Comparison of ENCODE assay signal across 1 cellular context in genomic region chr2:190352668-190353536, GRCh38.
A peak's percentile ranks its signal among the peaks of the same experiment; 100 is the strongest.
TF ChIP-seq lines count a peak whose summit lies in the region.

No MANE protein-coding gene starts in this region.

TF ChIP-seq in HepG2, 621 proteins besides CTCF, POLR2A, EP300 and RAD21 (continued from another document):
- TF ChIP-seq FOXP4 (CRISPR knock-in tag; IDR thresholded peaks at IDR 0.05) = peak; percentile 100
- no peak for TF ChIP-seq ZNF138 (CRISPR knock-in tag; IDR thresholded peaks at IDR 0.05; ENCODE audit: low read depth)
- TF ChIP-seq ZNF784 (CRISPR knock-in tag; IDR thresholded peaks at IDR 0.05; ENCODE audit: borderline replicate concordance) = no peak; the same call in 1 of the 2 replicates
- no peak for TF ChIP-seq GPN1 (CRISPR knock-in tag; IDR thresholded peaks at IDR 0.05; ENCODE audit: borderline replicate concordance)
- peak; percentile 45; the same call in 1 of the 2 replicates for TF ChIP-seq ZNF687 (CRISPR knock-in tag; IDR thresholded peaks at IDR 0.05)
- peak; percentile 95 for TF ChIP-seq ZNF598 (CRISPR knock-in tag; IDR thresholded peaks at IDR 0.05; ENCODE audit: borderline replicate concordance)
- TF ChIP-seq ZNF576 (CRISPR knock-in tag; IDR thresholded peaks at IDR 0.05) = no peak
- no peak for TF ChIP-seq ZSCAN12 (CRISPR knock-in tag; IDR thresholded peaks at IDR 0.05)
- no peak for TF ChIP-seq MAF1 (CRISPR knock-in tag; IDR thresholded peaks at IDR 0.05; ENCODE audit: borderline replicate concordance)
- TF ChIP-seq, protein P1, sequence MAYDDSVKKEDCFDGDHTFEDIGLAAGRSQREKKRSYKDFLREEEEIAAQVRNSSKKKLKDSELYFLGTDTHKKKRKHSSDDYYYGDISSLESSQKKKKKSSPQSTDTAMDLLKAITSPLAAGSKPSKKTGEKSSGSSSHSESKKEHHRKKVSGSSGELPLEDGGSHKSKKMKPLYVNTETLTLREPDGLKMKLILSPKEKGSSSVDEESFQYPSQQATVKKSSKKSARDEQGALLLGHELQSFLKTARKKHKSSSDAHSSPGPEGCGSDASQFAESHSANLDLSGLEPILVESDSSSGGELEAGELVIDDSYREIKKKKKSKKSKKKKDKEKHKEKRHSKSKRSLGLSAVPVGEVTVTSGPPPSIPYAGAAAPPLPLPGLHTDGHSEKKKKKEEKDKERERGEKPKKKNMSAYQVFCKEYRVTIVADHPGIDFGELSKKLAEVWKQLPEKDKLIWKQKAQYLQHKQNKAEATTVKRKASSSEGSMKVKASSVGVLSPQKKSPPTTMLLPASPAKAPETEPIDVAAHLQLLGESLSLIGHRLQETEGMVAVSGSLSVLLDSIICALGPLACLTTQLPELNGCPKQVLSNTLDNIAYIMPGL (CRISPR knock-in tag; IDR thresholded peaks at IDR 0.05; ENCODE audit: borderline replicate concordance in 1 of 2, low read depth in 1 of 2) = peak; percentile 63 to 72; a peak in 2 of 4 replicates
- no peak for TF ChIP-seq BATF2 (CRISPR knock-in tag; IDR thresholded peaks at IDR 0.05)
- TF ChIP-seq ZNF234 (CRISPR knock-in tag; conservative IDR thresholded peaks at IDR 0.05) = no peak
- TF ChIP-seq ZNF792 (CRISPR knock-in tag; IDR thresholded peaks at IDR 0.05) = peak; percentile 99
- TF ChIP-seq HOXA7 (CRISPR knock-in tag; IDR thresholded peaks at IDR 0.05) = no peak
- TF ChIP-seq, protein P2, sequence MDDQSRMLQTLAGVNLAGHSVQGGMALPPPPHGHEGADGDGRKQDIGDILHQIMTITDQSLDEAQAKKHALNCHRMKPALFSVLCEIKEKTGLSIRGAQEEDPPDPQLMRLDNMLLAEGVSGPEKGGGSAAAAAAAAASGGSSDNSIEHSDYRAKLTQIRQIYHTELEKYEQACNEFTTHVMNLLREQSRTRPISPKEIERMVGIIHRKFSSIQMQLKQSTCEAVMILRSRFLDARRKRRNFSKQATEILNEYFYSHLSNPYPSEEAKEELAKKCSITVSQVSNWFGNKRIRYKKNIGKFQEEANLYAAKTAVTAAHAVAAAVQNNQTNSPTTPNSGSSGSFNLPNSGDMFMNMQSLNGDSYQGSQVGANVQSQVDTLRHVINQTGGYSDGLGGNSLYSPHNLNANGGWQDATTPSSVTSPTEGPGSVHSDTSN (CRISPR knock-in tag; IDR thresholded peaks at IDR 0.05; ENCODE audit: borderline replicate concordance) = no peak
- TF ChIP-seq, protein P3, sequence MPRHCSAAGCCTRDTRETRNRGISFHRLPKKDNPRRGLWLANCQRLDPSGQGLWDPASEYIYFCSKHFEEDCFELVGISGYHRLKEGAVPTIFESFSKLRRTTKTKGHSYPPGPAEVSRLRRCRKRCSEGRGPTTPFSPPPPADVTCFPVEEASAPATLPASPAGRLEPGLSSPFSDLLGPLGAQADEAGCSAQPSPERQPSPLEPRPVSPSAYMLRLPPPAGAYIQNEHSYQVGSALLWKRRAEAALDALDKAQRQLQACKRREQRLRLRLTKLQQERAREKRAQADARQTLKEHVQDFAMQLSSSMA (CRISPR knock-in tag; IDR thresholded peaks at IDR 0.05) = no peak
- TF ChIP-seq HMGA1 (CRISPR knock-in tag; conservative IDR thresholded peaks at IDR 0.05) = no peak
- TF ChIP-seq ADNP (CRISPR knock-in tag; IDR thresholded peaks at IDR 0.05) = 0 out of 2 replicates have a peak, but pooled peaks have one; percentile 15
- peak; percentile 87 for TF ChIP-seq ZBTB26 (CRISPR knock-in tag; IDR thresholded peaks at IDR 0.05; ENCODE audit: borderline replicate concordance)
- TF ChIP-seq JUN (CRISPR knock-in tag; IDR thresholded peaks at IDR 0.05) = peak; percentile 87; the same call in 1 of the 2 replicates
- TF ChIP-seq, protein P4, sequence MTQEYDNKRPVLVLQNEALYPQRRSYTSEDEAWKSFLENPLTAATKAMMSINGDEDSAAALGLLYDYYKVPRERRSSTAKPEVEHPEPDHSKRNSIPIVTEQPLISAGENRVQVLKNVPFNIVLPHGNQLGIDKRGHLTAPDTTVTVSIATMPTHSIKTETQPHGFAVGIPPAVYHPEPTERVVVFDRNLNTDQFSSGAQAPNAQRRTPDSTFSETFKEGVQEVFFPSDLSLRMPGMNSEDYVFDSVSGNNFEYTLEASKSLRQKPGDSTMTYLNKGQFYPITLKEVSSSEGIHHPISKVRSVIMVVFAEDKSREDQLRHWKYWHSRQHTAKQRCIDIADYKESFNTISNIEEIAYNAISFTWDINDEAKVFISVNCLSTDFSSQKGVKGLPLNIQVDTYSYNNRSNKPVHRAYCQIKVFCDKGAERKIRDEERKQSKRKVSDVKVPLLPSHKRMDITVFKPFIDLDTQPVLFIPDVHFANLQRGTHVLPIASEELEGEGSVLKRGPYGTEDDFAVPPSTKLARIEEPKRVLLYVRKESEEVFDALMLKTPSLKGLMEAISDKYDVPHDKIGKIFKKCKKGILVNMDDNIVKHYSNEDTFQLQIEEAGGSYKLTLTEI (CRISPR knock-in tag; conservative IDR thresholded peaks at IDR 0.05) = no peak
- TF ChIP-seq CBX5 (CRISPR knock-in tag; IDR thresholded peaks at IDR 0.05; ENCODE audit: borderline replicate concordance) = peak; percentile 86; the same call in 1 of the 2 replicates
- TF ChIP-seq PRMT3 (CRISPR knock-in tag; IDR thresholded peaks at IDR 0.05; ENCODE audit: borderline replicate concordance, low read depth) = peak; percentile 94; the same call in 1 of the 2 replicates
- TF ChIP-seq JUND (CRISPR knock-in tag; IDR thresholded peaks at IDR 0.05) = peak; percentile 90; the same call in 1 of the 2 replicates
- 0 out of 2 replicates have a peak, but pooled peaks have one; percentile 7 for TF ChIP-seq ZNF629 (CRISPR knock-in tag; conservative IDR thresholded peaks at IDR 0.05)
- peak; percentile 93 for TF ChIP-seq ZBTB20 (CRISPR knock-in tag; IDR thresholded peaks at IDR 0.05; ENCODE audit: borderline replicate concordance, low read depth)
- no peak for TF ChIP-seq SRSF1 (optimal IDR thresholded peaks at IDR 0.05; ENCODE audit: low read depth, low read length)
- TF ChIP-seq RFXANK (CRISPR knock-in tag; IDR thresholded peaks at IDR 0.05) = peak; percentile 69; the same call in 1 of the 2 replicates
- TF ChIP-seq ZNF879 (CRISPR knock-in tag; IDR thresholded peaks at IDR 0.05) = 0 out of 2 replicates have a peak, but pooled peaks have one; percentile 65
- no peak for TF ChIP-seq EEA1 (CRISPR knock-in tag; IDR thresholded peaks at IDR 0.05; ENCODE audit: borderline replicate concordance)
- TF ChIP-seq ZNF841 (CRISPR knock-in tag; IDR thresholded peaks at IDR 0.05; ENCODE audit: borderline replicate concordance) = no peak
- TF ChIP-seq IRF2 (CRISPR knock-in tag; IDR thresholded peaks at IDR 0.05) = peak; percentile 95
- TF ChIP-seq ZNF83 (CRISPR knock-in tag; IDR thresholded peaks at IDR 0.05; ENCODE audit: borderline replicate concordance) = peak; percentile 28; the same call in 1 of the 2 replicates
- peak; percentile 80; the same call in 1 of the 2 replicates for TF ChIP-seq ZFP41 (CRISPR knock-in tag; IDR thresholded peaks at IDR 0.05; ENCODE audit: borderline replicate concordance)
- peak; percentile 81; the same call in 1 of the 2 replicates for TF ChIP-seq ZNF12 (CRISPR knock-in tag; IDR thresholded peaks at IDR 0.05)
- TF ChIP-seq, protein P5, sequence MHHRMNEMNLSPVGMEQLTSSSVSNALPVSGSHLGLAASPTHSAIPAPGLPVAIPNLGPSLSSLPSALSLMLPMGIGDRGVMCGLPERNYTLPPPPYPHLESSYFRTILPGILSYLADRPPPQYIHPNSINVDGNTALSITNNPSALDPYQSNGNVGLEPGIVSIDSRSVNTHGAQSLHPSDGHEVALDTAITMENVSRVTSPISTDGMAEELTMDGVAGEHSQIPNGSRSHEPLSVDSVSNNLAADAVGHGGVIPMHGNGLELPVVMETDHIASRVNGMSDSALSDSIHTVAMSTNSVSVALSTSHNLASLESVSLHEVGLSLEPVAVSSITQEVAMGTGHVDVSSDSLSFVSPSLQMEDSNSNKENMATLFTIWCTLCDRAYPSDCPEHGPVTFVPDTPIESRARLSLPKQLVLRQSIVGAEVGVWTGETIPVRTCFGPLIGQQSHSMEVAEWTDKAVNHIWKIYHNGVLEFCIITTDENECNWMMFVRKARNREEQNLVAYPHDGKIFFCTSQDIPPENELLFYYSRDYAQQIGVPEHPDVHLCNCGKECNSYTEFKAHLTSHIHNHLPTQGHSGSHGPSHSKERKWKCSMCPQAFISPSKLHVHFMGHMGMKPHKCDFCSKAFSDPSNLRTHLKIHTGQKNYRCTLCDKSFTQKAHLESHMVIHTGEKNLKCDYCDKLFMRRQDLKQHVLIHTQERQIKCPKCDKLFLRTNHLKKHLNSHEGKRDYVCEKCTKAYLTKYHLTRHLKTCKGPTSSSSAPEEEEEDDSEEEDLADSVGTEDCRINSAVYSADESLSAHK (CRISPR knock-in tag; IDR thresholded peaks at IDR 0.05; ENCODE audit: borderline replicate concordance) = no peak
